In the genomic region with DNA sequence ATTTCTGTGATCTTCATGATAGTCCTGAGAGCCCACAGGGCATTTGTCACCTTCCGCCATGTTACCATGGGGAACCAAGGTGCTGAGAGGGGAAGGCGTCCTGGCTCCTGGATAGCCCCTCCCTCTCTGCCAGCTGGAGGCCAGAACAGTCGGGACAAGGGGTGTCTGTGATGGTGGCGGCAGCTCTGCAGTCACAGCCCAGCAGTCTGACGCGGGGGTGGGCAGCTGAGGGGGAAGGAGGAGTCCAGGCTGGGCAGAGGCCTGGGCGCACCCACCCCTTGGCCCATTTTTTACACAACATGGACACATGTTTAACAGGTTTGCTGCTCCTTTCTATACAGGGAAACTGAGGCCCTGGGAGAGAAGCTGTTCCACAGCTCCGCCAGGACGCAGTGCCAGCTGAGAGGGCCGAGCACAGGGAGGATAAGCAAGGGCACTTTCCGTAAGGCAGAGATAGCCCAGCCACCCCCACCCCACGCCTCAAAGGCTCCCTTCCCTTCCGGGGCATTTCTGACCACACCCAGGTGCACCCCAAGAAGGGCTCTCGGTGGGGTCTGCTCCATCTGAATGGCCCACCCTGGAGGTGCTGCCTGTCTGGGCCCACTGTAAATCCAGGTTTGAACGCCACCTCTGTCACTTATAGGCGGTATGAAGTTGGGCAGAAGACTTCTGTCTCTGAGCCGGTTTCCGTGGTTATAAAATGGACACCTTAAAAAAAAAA, we compare ENCODE assay signal across 11 cellular contexts. TPM values are rescaled to one million over a fixed set of nuclear protein-coding genes. Genes with fewer than 3 reads are reported as not detected.
DNase-seq lines count a peak whose midpoint lies in the region; ATAC-seq and TF ChIP-seq lines count a peak whose summit lies in the region.
"Had no signal": no experiment of that assay in that cellular context is flagged by ENCODE, and none has a peak within 500 bp of the region (broad histone marks: within the 10 kb centered on the region; RNA-seq: fewer than 3 reads in every experiment).

No MANE protein-coding gene starts in this region.

- no peaks in the 10 kb centered on the region for H3K27me3 Mint-ChIP-seq in activated CD4-positive, alpha-beta T cell treated with anti-CD3 and anti-CD28 coated beads, Interleukin-2, amount 10 ng/mL, durations not matched to agents 7 days and 5 days
- H3K27me3 Mint-ChIP-seq in activated naive CD8-positive, alpha-beta T cell treated with anti-CD3 and anti-CD28 coated beads, Interleukin-2, amount 10 ng/mL, durations not matched to agents 7 days and 5 days, result no peaks in the 10 kb centered on the region

- H3K27ac ChIP-seq in left lung (peak overlapping the region; percentile 56 to 65), suprapubic skin (peak overlapping the region; percentile 65)

- H3K4me3 Mint-ChIP-seq in activated CD4-positive, alpha-beta T cell treated with anti-CD3 and anti-CD28 coated beads, Interleukin-2, amount 10 ng/mL, durations not matched to agents 7 days and 5 days, result peak overlapping the region; percentile 58
- peak overlapping the region; percentile 80 for H3K4me3 Mint-ChIP-seq in activated naive CD8-positive, alpha-beta T cell treated with anti-CD3 and anti-CD28 coated beads, Interleukin-2, amount 10 ng/mL, durations not matched to agents 7 days and 5 days
- H3K4me3 Mint-ChIP-seq: mesothelial cell of epicardium had no signal

- H3K4me3 ChIP-seq in left lung, result no peak overlapping the region
- no peak overlapping the region for H3K4me3 ChIP-seq in suprapubic skin

- H3K36me3 ChIP-seq in left lung (peaks cover 0 to 42% of the 10 kb centered on the region in 2 donors), suprapubic skin (peaks cover 16% of the 10 kb centered on the region)

- H3K27ac Mint-ChIP-seq in activated CD4-positive, alpha-beta T cell treated with anti-CD3 and anti-CD28 coated beads, Interleukin-2, amount 10 ng/mL, durations not matched to agents 7 days and 5 days, result peak overlapping the region; percentile 97
- H3K27ac Mint-ChIP-seq in activated naive CD8-positive, alpha-beta T cell treated with anti-CD3 and anti-CD28 coated beads, Interleukin-2, amount 10 ng/mL, durations not matched to agents 7 days and 5 days, result peak overlapping the region; percentile 99
- H3K27ac Mint-ChIP-seq: mesothelial cell of epicardium had no signal

- H3K9me3 ChIP-seq in left lung (no peaks in the 10 kb centered on the region), suprapubic skin (no peaks in the 10 kb centered on the region)

- no peak for DNase-seq in activated CD4-positive, alpha-beta T cell treated with anti-CD3 and anti-CD28 coated beads, Interleukin-2, amount 10 ng/mL, durations not matched to agents 7 days and 5 days
- DNase-seq in activated CD4-positive, alpha-beta T cell treated with anti-CD3 and anti-CD28 coated beads, Interleukin-2, amount 50 U/mL, for 1 hour, result no peak
- DNase-seq in activated naive CD8-positive, alpha-beta T cell treated with anti-CD3 and anti-CD28 coated beads, Interleukin-2, amount 10 ng/mL, durations not matched to agents 7 days and 5 days, result no peak
- DNase-seq in left lung (no peak), suprapubic skin (ENCODE audit: low spot score in 2 of 2) (peak in 1 of 2 donors; percentile 77), NCI-H146 (lab: John Stamatoyannopoulos, UW) (no peak)
- DNase-seq: GDM1, NCI-H1417 treated with DMSO at 0.1 percent for 48 hours had no signal

- CTCF ChIA-PET in activated CD4-positive, alpha-beta T cell treated with anti-CD3 and anti-CD28 coated beads, Interleukin-2, amount 10 ng/mL, durations not matched to agents 7 days and 5 days (lab: Charles Lee), result interaction anchor here (0.8 to 2.5 kb wide), 5 partner anchors 11 to 136 kb away, joined by 3 to 12 read pairs (median 4); no protein-coding TSS in a partner anchor

- H3K9me3 Mint-ChIP-seq in activated CD4-positive, alpha-beta T cell treated with anti-CD3 and anti-CD28 coated beads, Interleukin-2, amount 10 ng/mL, durations not matched to agents 7 days and 5 days, result no peaks in the 10 kb centered on the region
- no peaks in the 10 kb centered on the region for H3K9me3 Mint-ChIP-seq in activated naive CD8-positive, alpha-beta T cell treated with anti-CD3 and anti-CD28 coated beads, Interleukin-2, amount 10 ng/mL, durations not matched to agents 7 days and 5 days
- H3K9me3 Mint-ChIP-seq: mesothelial cell of epicardium had no signal

- TF ChIP-seq EP300 in suprapubic skin (IDR thresholded peaks at IDR 0.05), result no peak

- 79% methylated on average over 17 of the region's 18 CpGs for WGBS in suprapubic skin

- no peak for ATAC-seq in activated naive CD8-positive, alpha-beta T cell treated with anti-CD3 and anti-CD28 coated beads, Interleukin-2, amount 10 ng/mL, durations not matched to agents 7 days and 5 days (ENCODE audit: low read depth)
- ATAC-seq in left lung, result no peak
- no peak for ATAC-seq in GM19035 (IDR thresholded peaks at IDR 0.05; ENCODE audit: unreplicated experiment)
- no peak for ATAC-seq in GM18873 (IDR thresholded peaks at IDR 0.05; ENCODE audit: low FRiP score, unreplicated experiment)

- H3K4me1 ChIP-seq in left lung (peaks cover 0 to 50% of the 10 kb centered on the region in 2 donors), suprapubic skin (peaks cover 88% of the 10 kb centered on the region)

- no peak for TF ChIP-seq CTCF in left lung (IDR thresholded peaks at IDR 0.05)
- no peak for TF ChIP-seq CTCF in suprapubic skin (IDR thresholded peaks at IDR 0.05)

- POLR2A ChIA-PET in activated CD4-positive, alpha-beta T cell treated with anti-CD3 and anti-CD28 coated beads, Interleukin-2, amount 10 ng/mL, durations not matched to agents 7 days and 5 days (lab: Charles Lee), result no interaction called here
- POLR2A ChIA-PET in activated naive CD8-positive, alpha-beta T cell treated with anti-CD3 and anti-CD28 coated beads, Interleukin-2, amount 10 ng/mL, durations not matched to agents 7 days and 5 days (lab: Charles Lee), result interaction anchor here (1.1 to 1.6 kb wide), 2 partner anchors 10 to 18 kb away, joined by 3 to 4 read pairs; partner anchors contain the start of gene KYAT1

- peaks cover 94% of the 10 kb centered on the region for H3K4me1 Mint-ChIP-seq in activated CD4-positive, alpha-beta T cell treated with anti-CD3 and anti-CD28 coated beads, Interleukin-2, amount 10 ng/mL, durations not matched to agents 7 days and 5 days
- H3K4me1 Mint-ChIP-seq in activated naive CD8-positive, alpha-beta T cell treated with anti-CD3 and anti-CD28 coated beads, Interleukin-2, amount 10 ng/mL, durations not matched to agents 7 days and 5 days, result peaks cover 67% of the 10 kb centered on the region
- H3K4me1 Mint-ChIP-seq: mesothelial cell of epicardium had no signal

- H3K27me3 ChIP-seq in left lung (no peaks in the 10 kb centered on the region), suprapubic skin (no peaks in the 10 kb centered on the region)

- H3K36me3 Mint-ChIP-seq in activated CD4-positive, alpha-beta T cell treated with anti-CD3 and anti-CD28 coated beads, Interleukin-2, amount 10 ng/mL, durations not matched to agents 7 days and 5 days (ENCODE audit: low read depth), result peaks cover 51% of the 10 kb centered on the region
- H3K36me3 Mint-ChIP-seq in activated naive CD8-positive, alpha-beta T cell treated with anti-CD3 and anti-CD28 coated beads, Interleukin-2, amount 10 ng/mL, durations not matched to agents 7 days and 5 days, result peaks cover 13% of the 10 kb centered on the region

- intact Hi-C loops in left lung (cut with DNase I), result no loop called here

- TF ChIP-seq POLR2A in suprapubic skin (IDR thresholded peaks at IDR 0.05), result no peak

RNA-seq across cellular contexts. Expression of gene LRRC8A, which starts 17.1 kb away (rescaled TPM):
- 10 to 100 TPM; 42.4 to 48.0 TPM for total RNA-seq in activated CD4-positive, alpha-beta T cell treated with anti-CD3 and anti-CD28 coated beads, Interleukin-2, amount 10 ng/mL, durations not matched to agents 7 days and 5 days
- total RNA-seq in activated naive CD8-positive, alpha-beta T cell treated with anti-CD3 and anti-CD28 coated beads, Interleukin-2, amount 10 ng/mL, durations not matched to agents 7 days and 5 days, result 10 to 100 TPM; 24.1 to 25.9 TPM
- 10 to 100 TPM; 61.9 to 70.6 TPM for total RNA-seq in left lung
- 100 to 1,000 TPM in 3 of 4 donors, 10 to 100 TPM in 1; 77.3 to 127 (median 108) TPM for total RNA-seq in suprapubic skin

RNA-seq across cellular contexts. Expression of gene KYAT1, which starts 17.3 kb away (rescaled TPM):
- 10 to 100 TPM; 15.2 to 17.7 TPM for total RNA-seq in activated CD4-positive, alpha-beta T cell treated with anti-CD3 and anti-CD28 coated beads, Interleukin-2, amount 10 ng/mL, durations not matched to agents 7 days and 5 days
- total RNA-seq in activated naive CD8-positive, alpha-beta T cell treated with anti-CD3 and anti-CD28 coated beads, Interleukin-2, amount 10 ng/mL, durations not matched to agents 7 days and 5 days, result 10 to 100 TPM; 14.9 to 16.3 TPM
- total RNA-seq in left lung (1 to 10 TPM; 6.2 to 7.4 TPM), suprapubic skin (10 to 100 TPM; 10.6 to 17.1 (median 14.6) TPM)

RNA-seq across cellular contexts. Expression of gene PHYHD1, which starts 21.8 kb away (rescaled TPM):
- total RNA-seq in activated CD4-positive, alpha-beta T cell treated with anti-CD3 and anti-CD28 coated beads, Interleukin-2, amount 10 ng/mL, durations not matched to agents 7 days and 5 days, result 1 to 10 TPM; 1.2 to 2.2 TPM
- total RNA-seq in activated naive CD8-positive, alpha-beta T cell treated with anti-CD3 and anti-CD28 coated beads, Interleukin-2, amount 10 ng/mL, durations not matched to agents 7 days and 5 days, result 1 to 10 TPM; 1.4 to 1.6 TPM
- 10 to 100 TPM; 32.6 to 49.4 TPM for total RNA-seq in left lung
- 10 to 100 TPM; 39.1 to 73.5 (median 49.5) TPM for total RNA-seq in suprapubic skin

RNA-seq across cellular contexts. Expression of gene DOLK, which starts 48.4 kb away (rescaled TPM):
- total RNA-seq in activated CD4-positive, alpha-beta T cell treated with anti-CD3 and anti-CD28 coated beads, Interleukin-2, amount 10 ng/mL, durations not matched to agents 7 days and 5 days, result 1 to 10 TPM; 8.4 to 9.2 TPM
- 1 to 10 TPM; 9.4 to 9.5 TPM for total RNA-seq in activated naive CD8-positive, alpha-beta T cell treated with anti-CD3 and anti-CD28 coated beads, Interleukin-2, amount 10 ng/mL, durations not matched to agents 7 days and 5 days
- total RNA-seq in left lung, result 10 to 100 TPM; 14.9 to 19.4 TPM
- total RNA-seq in suprapubic skin, result 10 to 100 TPM in 3 of 4 donors, 1 to 10 TPM in 1; 5.2 to 12.7 (median 10.8) TPM

RNA-seq across cellular contexts. Expression of gene NUP188, which starts 48.5 kb away (rescaled TPM):
- 10 to 100 TPM; 87.7 to 87.8 TPM for total RNA-seq in activated CD4-positive, alpha-beta T cell treated with anti-CD3 and anti-CD28 coated beads, Interleukin-2, amount 10 ng/mL, durations not matched to agents 7 days and 5 days
- total RNA-seq in activated naive CD8-positive, alpha-beta T cell treated with anti-CD3 and anti-CD28 coated beads, Interleukin-2, amount 10 ng/mL, durations not matched to agents 7 days and 5 days, result 10 to 100 TPM; 64.2 to 65.3 TPM
- total RNA-seq in left lung (10 to 100 TPM; 42.6 to 60.9 TPM), suprapubic skin (100 to 1,000 TPM in 1 of 4 donors, 10 to 100 TPM in 3; 53.6 to 104 (median 60.6) TPM)

Comparison
In these comparisons a context has a peak if more than half of its experiments do, and no peak if none do; other contexts are left out.
1. RNA of gene PHYHD1, which starts 21.8 kb away (total RNA-seq): 39.1 to 73.5 TPM in suprapubic skin and 32.6 to 49.4 TPM in left lung; 1.2 to 2.2 TPM in activated CD4-positive, alpha-beta T cell treated with anti-CD3 and anti-CD28 coated beads, Interleukin-2, amount 10 ng/mL, durations not matched to agents 7 days and 5 days and 1.4 to 1.6 TPM in activated naive CD8-positive, alpha-beta T cell treated with anti-CD3 and anti-CD28 coated beads, Interleukin-2, amount 10 ng/mL, durations not matched to agents 7 days and 5 days; every median in the first group is over 10 times any median in the second.